In the genomic region with DNA sequence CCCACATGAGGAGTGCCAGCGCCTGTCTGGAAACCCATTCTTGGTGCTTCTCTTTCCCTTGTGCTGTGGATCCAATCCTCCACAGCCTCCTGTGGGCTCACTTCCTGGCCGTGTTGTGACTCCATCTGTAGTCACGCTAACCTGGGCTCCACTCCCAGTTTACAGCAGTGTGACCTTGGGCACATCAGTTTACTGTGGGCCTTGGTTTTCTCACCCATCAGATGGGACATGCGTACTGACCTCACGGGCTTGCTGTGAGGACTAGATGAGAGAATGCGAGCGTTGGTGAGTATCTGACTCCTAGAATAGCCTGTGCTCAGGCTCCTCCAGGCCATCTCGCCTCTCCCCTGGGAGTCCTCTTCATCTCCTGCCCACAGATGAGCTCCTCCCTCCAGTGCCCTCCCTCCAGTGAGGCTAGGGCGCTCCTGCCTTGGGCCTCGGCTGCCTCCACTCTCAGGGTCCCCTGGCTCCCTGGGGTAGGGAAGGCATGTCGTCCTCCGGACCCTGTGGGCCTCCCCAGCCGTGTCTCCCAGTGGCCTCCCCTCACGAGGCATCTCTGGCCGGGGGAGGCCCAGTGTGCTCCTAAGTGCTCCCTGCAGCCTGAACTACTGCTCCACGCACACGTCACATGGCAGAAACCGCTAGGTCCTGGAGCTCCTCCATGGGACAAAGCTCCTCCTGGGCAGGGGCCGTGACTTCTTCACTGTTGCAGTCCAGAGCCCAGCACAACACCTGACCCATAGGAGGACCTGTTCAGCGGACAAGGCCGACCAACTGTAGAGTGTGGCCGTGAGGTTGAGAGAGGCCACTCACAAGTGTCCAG, we compare ENCODE assay signal across 11 cellular contexts. TPM values are rescaled to one million over a fixed set of nuclear protein-coding genes. Genes with fewer than 3 reads are reported as not detected.
DNase-seq lines count a peak whose midpoint lies in the region; ATAC-seq and TF ChIP-seq lines count a peak whose summit lies in the region.
"Had no signal": no experiment of that assay in that cellular context is flagged by ENCODE, and none has a peak within 500 bp of the region (broad histone marks: within the 10 kb centered on the region; RNA-seq: fewer than 3 reads in every experiment).

No MANE protein-coding gene starts in this region.

- peak; percentile 37 for ATAC-seq in sciatic nerve

- no TSS peak for BruUV-seq in Caco-2 (replicated peaks; lab: Mats Ljungman, UMichigan)

- POLR2A ChIA-PET in Caco-2 (lab: Charles Lee): no interaction called here

- H3K27ac Mint-ChIP-seq in Caco-2 (ENCODE audit: unreplicated experiment): peak overlapping the region; percentile 58

- CTCF ChIA-PET in Caco-2 (lab: Charles Lee): interaction anchor here (6.2 kb wide), 1 partner anchor 13 kb away, joined by 57 read pairs; no protein-coding TSS in a partner anchor

- no peak overlapping the region for H3K4me3 Mint-ChIP-seq in Caco-2 (ENCODE audit: unreplicated experiment)

- peak overlapping the region; percentile 37 for H2AFZ ChIP-seq in MM.1S (ENCODE audit: low read length)

- no peaks in the 10 kb centered on the region for H3K27me3 Mint-ChIP-seq in Caco-2 (ENCODE audit: insufficient read depth, unreplicated experiment)

- DNase-seq in Caco-2 (no peak), MM.1S (no peak), caudate nucleus (lab: John Stamatoyannopoulos, UW) (no peak), sciatic nerve (ENCODE audit: low spot score) (peak; percentile 51), glomerular visceral epithelial cell (ENCODE audit: extremely low spot score) (no peak), SKM-1 (lab: John Stamatoyannopoulos, UW; ENCODE audit: unreplicated experiment) (no peak), OCI-M1 (lab: John Stamatoyannopoulos, UW) (no peak)
- DNase-seq: cortex of kidney, mammary epithelial cell, NCI-H1417 treated with DMSO at 0.1 percent for 48 hours, tibial artery had no signal

- H3K9me2 ChIP-seq in MM.1S (replicated peaks; ENCODE audit: insufficient read depth, low read length): no peaks in the 10 kb centered on the region

- H3K27ac ChIP-seq in MM.1S (ENCODE audit: low read length) (peak overlapping the region; percentile 85), caudate nucleus (ENCODE audit: low read depth, low read length) (peak overlapping the region; percentile 36)
- H3K27ac ChIP-seq: tibial artery had no signal

- H3K36me3 ChIP-seq in Caco-2 (ENCODE audit: control insufficient read depth, insufficient read depth, low read length) (no peaks in the 10 kb centered on the region; the same call in 1 of the 2 replicates), MM.1S (replicated peaks; ENCODE audit: insufficient read depth, low read length) (no peaks in the 10 kb centered on the region)
- H3K36me3 ChIP-seq: tibial artery had no signal

- H3K4me3 ChIP-seq in Caco-2 (ENCODE audit: low read depth, low read length) (no peak overlapping the region), MM.1S (ENCODE audit: low read length) (0 out of 2 replicates have a peak overlapping the region, but pooled peaks have one; percentile 17)
- H3K4me3 ChIP-seq: tibial artery had no signal

- H3K4me1 ChIP-seq in Caco-2 (peaks cover 17% of the 10 kb centered on the region), MM.1S (ENCODE audit: low read length) (peaks cover 27% of the 10 kb centered on the region)

- H3K79me2 ChIP-seq in MM.1S (ENCODE audit: low read length): no peaks in the 10 kb centered on the region

- peak overlapping the region; percentile 77 for H3K4me2 ChIP-seq in MM.1S (ENCODE audit: low read depth, low read length)

- H3K27me3 ChIP-seq in Caco-2 (replicated peaks; ENCODE audit: control insufficient read depth, insufficient read depth, low read length) (no peaks in the 10 kb centered on the region), MM.1S (replicated peaks; ENCODE audit: insufficient read depth, low read length) (no peaks in the 10 kb centered on the region)

- peaks cover 19% of the 10 kb centered on the region for H3K36me3 Mint-ChIP-seq in Caco-2 (ENCODE audit: insufficient read depth, unreplicated experiment)

- no peaks in the 10 kb centered on the region for H3K9me3 Mint-ChIP-seq in Caco-2 (ENCODE audit: unreplicated experiment)

- H3F3A ChIP-seq in MM.1S (ENCODE audit: insufficient read depth, low read length): peaks cover 7% of the 10 kb centered on the region; the same call in 1 of the 2 replicates

- no peaks in the 10 kb centered on the region for H3K9me3 ChIP-seq in Caco-2
- H3K9me3 ChIP-seq in MM.1S (replicated peaks; ENCODE audit: insufficient read depth, low read length): no peaks in the 10 kb centered on the region
- H3K9me3 ChIP-seq: tibial artery had no signal

- intact Hi-C loops in Caco-2 (cut with micrococcal nuclease; ENCODE audit: unreplicated experiment): loop anchor here (2.0 kb wide), 2 partner anchors 43 to 71 kb away; partner anchors contain the start of genes EXOC7 and GALR2
- intact Hi-C loops in sciatic nerve (cut with DNase I): no loop called here

- TF ChIP-seq CTCF in Caco-2 (IDR thresholded peaks at IDR 0.05; ENCODE audit: insufficient read depth in 1 of 2, low read depth in 1 of 2, low read length in 1 of 2, severe bottlenecking in 1 of 2, unreplicated experiment in 1 of 2): no peak
- no peak for TF ChIP-seq CTCF in MM.1S (IDR thresholded peaks at IDR 0.05; ENCODE audit: low read length)

- peaks cover 16% of the 10 kb centered on the region for H3K4me1 Mint-ChIP-seq in Caco-2 (ENCODE audit: low read depth, unreplicated experiment)

- H3K9ac ChIP-seq in MM.1S (ENCODE audit: low read length): peak overlapping the region; percentile 70

- H4K20me1 ChIP-seq in MM.1S (ENCODE audit: insufficient read depth, low read length): no peaks in the 10 kb centered on the region

RNA-seq across cellular contexts. Expression of gene FOXJ1, which starts 5.2 kb away (rescaled TPM):
- 7.0 and 10.7 TPM in 2 replicates for total RNA-seq in Caco-2 (2022)
- total RNA-seq in sciatic nerve: 0.40 TPM
- total RNA-seq: mammary epithelial cell had no signal

RNA-seq across cellular contexts. Expression of gene EXOC7, which starts 42.7 kb away (rescaled TPM):
- total RNA-seq in Caco-2 (2022) (205 TPM in 2 replicates), sciatic nerve (125 TPM)
